Comparison of ENCODE assay signal across 8 cellular contexts in the genomic region with DNA sequence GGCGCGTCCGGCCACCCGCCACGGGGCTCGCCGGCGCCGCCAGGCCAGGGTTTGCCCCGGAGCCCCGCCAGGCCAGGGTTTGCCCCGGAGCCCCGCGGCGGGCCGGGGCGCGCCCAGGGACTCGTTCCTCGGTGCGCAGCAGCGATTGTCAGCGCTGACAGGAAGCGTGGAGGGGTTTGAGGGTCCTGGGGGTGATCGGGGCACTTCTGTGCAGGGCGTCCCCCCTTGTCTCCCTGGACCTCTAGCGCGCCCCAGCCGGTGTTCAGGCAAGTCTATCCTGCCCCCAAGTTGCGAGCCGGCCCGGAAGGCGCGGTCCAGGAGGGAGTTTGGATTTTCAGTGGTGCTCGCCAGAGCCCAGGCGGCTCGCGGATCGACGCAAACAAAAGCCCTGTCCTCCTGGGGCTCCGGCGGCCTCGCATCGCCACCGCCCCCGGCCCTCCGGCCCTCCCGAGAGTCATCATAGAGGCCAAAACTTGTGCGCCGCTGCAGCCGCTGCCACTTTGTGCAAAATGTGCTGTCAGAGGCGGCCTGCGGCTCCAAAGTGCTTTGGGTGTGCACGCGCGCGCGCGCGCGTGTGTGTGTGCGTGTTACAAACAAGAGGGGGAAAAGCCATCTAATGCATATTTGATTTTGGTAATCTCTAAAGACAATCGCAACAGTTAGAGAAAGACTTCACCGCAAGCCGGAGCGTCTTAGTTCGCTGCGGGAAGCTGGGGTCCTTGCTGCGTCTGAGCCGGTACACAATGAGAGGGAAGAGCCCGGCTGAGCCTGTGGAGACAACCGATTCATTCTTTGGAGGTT. TPM values are rescaled to one million over a fixed set of nuclear protein-coding genes. Genes with fewer than 3 reads are reported as not detected.
DNase-seq lines count a peak whose midpoint lies in the region; ATAC-seq and TF ChIP-seq lines count a peak whose summit lies in the region.

No MANE protein-coding gene starts in this region.

- H3K9me3 ChIP-seq in CD4-positive, alpha-beta T cell (ENCODE audit: control insufficient read depth, low read length): no peaks in the 10 kb centered on the region
- H3K9me3 ChIP-seq in esophagus (ENCODE audit: control insufficient read depth in 2 of 2, insufficient read depth in 1 of 2, low read depth in 1 of 2, low read length in 1 of 2): no peaks in the 10 kb centered on the region

- no peak for DNase-seq in CD4-positive, alpha-beta T cell
- DNase-seq in GM23338 (ENCODE audit: low spot score) (peak; percentile 87), SW480 (ENCODE audit: low spot score) (peak; percentile 22), mesothelial cell of epicardium (ENCODE audit: low spot score in 2 of 2, unreplicated experiment in 2 of 2) (peak; percentile 26 to 62), ureter (ENCODE audit: low spot score) (peak; percentile 50), LoVo (ENCODE audit: low spot score) (no peak)

- no peak overlapping the region for H3K27ac ChIP-seq in CD4-positive, alpha-beta T cell (ENCODE audit: low read depth, low read length)
- H3K27ac ChIP-seq in GM23338 (ENCODE audit: low read depth) (peak overlapping the region; percentile 98), esophagus (ENCODE audit: low read depth in 2 of 2, low read length in 1 of 2) (peak overlapping the region; percentile 74 to 77)

- ATAC-seq in CD4-positive, alpha-beta T cell (ENCODE audit: poor library complexity): no peak
- peak; percentile 65 for ATAC-seq in GM23338
- no peak for ATAC-seq in HG02571 (IDR thresholded peaks at IDR 0.05; ENCODE audit: unreplicated experiment)

- peaks cover 67% of the 10 kb centered on the region for H3K27me3 Mint-ChIP-seq in CD4-positive, alpha-beta T cell
- H3K27me3 Mint-ChIP-seq in GM23338 (ENCODE audit: insufficient read depth, low read depth, poor library complexity): peaks cover 14% of the 10 kb centered on the region
- no peaks in the 10 kb centered on the region for H3K27me3 Mint-ChIP-seq in mesothelial cell of epicardium (ENCODE audit: low read depth)

- POLR2A ChIA-PET in CD4-positive, alpha-beta T cell (lab: Charles Lee): no interaction called here

- H3K4me3 ChIP-seq in GM23338: peak overlapping the region; percentile 72
- H3K4me3 ChIP-seq in esophagus (ENCODE audit: low read depth in 1 of 2, low read length in 2 of 2): peak overlapping the region; percentile 63 to 71

- H3K4me1 ChIP-seq in GM23338 (ENCODE audit: insufficient read depth) (peaks cover 59% of the 10 kb centered on the region), esophagus (ENCODE audit: control insufficient read depth in 2 of 2, insufficient read depth in 2 of 2, low read length in 1 of 2) (peaks cover 0 to 3% of the 10 kb centered on the region in 2 donors)

- peak overlapping the region; percentile 63 for H3K4me3 Mint-ChIP-seq in CD4-positive, alpha-beta T cell
- H3K4me3 Mint-ChIP-seq in GM23338 (peak overlapping the region; percentile 97), mesothelial cell of epicardium (peak overlapping the region; percentile 95)

- H3K36me3 Mint-ChIP-seq in CD4-positive, alpha-beta T cell (ENCODE audit: low read depth): no peaks in the 10 kb centered on the region
- H3K36me3 Mint-ChIP-seq in GM23338 (ENCODE audit: low read depth) (peaks cover 7% of the 10 kb centered on the region; the same call in 1 of the 3 replicates), mesothelial cell of epicardium (no peaks in the 10 kb centered on the region)

- 2% methylated on average over 69 to 72 of the region's 72 CpGs for WGBS in esophagus, 2 donors

- H3K36me3 ChIP-seq in GM23338 (ENCODE audit: insufficient read depth) (no peaks in the 10 kb centered on the region), esophagus (ENCODE audit: control insufficient read depth in 2 of 2, insufficient read depth in 2 of 2, low read length in 1 of 2) (no peaks in the 10 kb centered on the region)

- intact Hi-C loops in CD4-positive, alpha-beta T cell (cut with DNase I, micrococcal nuclease): no loop called here

- peaks cover 46% of the 10 kb centered on the region for H3K27me3 ChIP-seq in CD4-positive, alpha-beta T cell (ENCODE audit: control insufficient read depth, insufficient read depth, low read length)
- no peaks in the 10 kb centered on the region for H3K27me3 ChIP-seq in GM23338 (ENCODE audit: insufficient read depth)
- H3K27me3 ChIP-seq in esophagus (ENCODE audit: control insufficient read depth in 1 of 2, insufficient read depth in 2 of 2, low read length in 2 of 2): no peaks in the 10 kb centered on the region

- no peaks in the 10 kb centered on the region; the same call in 1 of the 2 replicates for H4K20me1 ChIP-seq in GM23338 (replicated peaks; ENCODE audit: insufficient read depth)

- H3K4me2 ChIP-seq in GM23338: peak overlapping the region; percentile 77

- H3K4me1 Mint-ChIP-seq in CD4-positive, alpha-beta T cell (ENCODE audit: low read depth): peaks cover 7% of the 10 kb centered on the region
- H3K4me1 Mint-ChIP-seq in GM23338: peaks cover 58% of the 10 kb centered on the region
- H3K4me1 Mint-ChIP-seq in mesothelial cell of epicardium: peaks cover 66% of the 10 kb centered on the region

- H3K79me2 ChIP-seq in GM23338 (replicated peaks; ENCODE audit: insufficient read depth): peaks cover 40% of the 10 kb centered on the region

- TF ChIP-seq CTCF in CD4-positive, alpha-beta T cell (IDR thresholded peaks at IDR 0.05): no peak
- 0 out of 4 replicates have a peak, but pooled peaks of 1 of the 2 experiments have one; percentile 7 for TF ChIP-seq CTCF in GM23338 (conservative IDR thresholded peaks at IDR 0.05; ENCODE audit: low read depth in 2 of 2)
- TF ChIP-seq CTCF in mesothelial cell of epicardium (IDR thresholded peaks at IDR 0.05; ENCODE audit: unreplicated experiment): no peak

- CTCF ChIA-PET in CD4-positive, alpha-beta T cell (lab: Charles Lee): no interaction called here

- H3K27ac Mint-ChIP-seq in CD4-positive, alpha-beta T cell: no peak overlapping the region
- H3K27ac Mint-ChIP-seq in GM23338 (peak overlapping the region; percentile 96), mesothelial cell of epicardium (peak overlapping the region; percentile 93)

- H3F3A ChIP-seq in GM23338 (replicated peaks; ENCODE audit: low read depth): 0 out of 2 replicates have a peak, but pooled peaks cover 6% of the 10 kb centered on the region

- no peaks in the 10 kb centered on the region for H3K9me2 ChIP-seq in GM23338 (ENCODE audit: insufficient read depth)

- no peak overlapping the region for H2AFZ ChIP-seq in GM23338

- H3K9me3 Mint-ChIP-seq in CD4-positive, alpha-beta T cell: no peaks in the 10 kb centered on the region
- H3K9me3 Mint-ChIP-seq in GM23338 (no peaks in the 10 kb centered on the region; the same call in 2 of the 3 replicates), mesothelial cell of epicardium (no peaks in the 10 kb centered on the region)

TF ChIP-seq in GM23338, 12 proteins besides CTCF, POLR2A, EP300 and RAD21:
- no peak for TF ChIP-seq JUNB (IDR thresholded peaks at IDR 0.05; ENCODE audit: unreplicated experiment)
- 0 out of 2 replicates have a peak, but pooled peaks have one; percentile 16 for TF ChIP-seq CREB1 (CRISPR knock-in tag; IDR thresholded peaks at IDR 0.05; ENCODE audit: low read depth)
TF ChIP-seq in GM23338: peak in this region for 1.

RNA-seq across cellular contexts. Expression of a gene that starts 1.0 kb away (rescaled TPM):
- total RNA-seq in CD4-positive, alpha-beta T cell: not detected
- 94.3 and 96.0 TPM in 2 replicates for total RNA-seq in GM23338 (2014; rRNA removed; shearing (Covaris generic))
- polyA plus RNA-seq in GM23338 (2016; fragmentation: Nextera tagmentation; extraction: Ambion mirVana) (53.8 and 59.7 TPM in 2 replicates), esophagus (1 to 10 TPM; 1.1 to 1.9 TPM)
- total RNA-seq in mesothelial cell of epicardium (76.0 to 89.9 TPM (median 81.4 TPM) in 3 replicates), ureter (6.2 TPM)

Comparison
In these comparisons a context has a peak if more than half of its experiments do, and no peak if none do; other contexts are left out.
1. DNase-seq: peak in GM23338 (single experiment), SW480 (single experiment), mesothelial cell of epicardium (2 of 2) and ureter (single experiment); none in CD4-positive, alpha-beta T cell (0 of 10) and LoVo (single experiment).
2. RNA of a gene that starts 1.0 kb away (total RNA-seq): 94.3 to 96.0 TPM in GM23338 and 76.0 to 89.9 TPM in mesothelial cell of epicardium; 6.2 TPM in ureter (single experiment) and not detected in CD4-positive, alpha-beta T cell; every median in the first group is over 10 times any median in the second.
3. Peak in every context shown above with its lines, with median percentiles within 50 percentile points of each other: H3K4me3 Mint-ChIP-seq.